In the genomic region with DNA sequence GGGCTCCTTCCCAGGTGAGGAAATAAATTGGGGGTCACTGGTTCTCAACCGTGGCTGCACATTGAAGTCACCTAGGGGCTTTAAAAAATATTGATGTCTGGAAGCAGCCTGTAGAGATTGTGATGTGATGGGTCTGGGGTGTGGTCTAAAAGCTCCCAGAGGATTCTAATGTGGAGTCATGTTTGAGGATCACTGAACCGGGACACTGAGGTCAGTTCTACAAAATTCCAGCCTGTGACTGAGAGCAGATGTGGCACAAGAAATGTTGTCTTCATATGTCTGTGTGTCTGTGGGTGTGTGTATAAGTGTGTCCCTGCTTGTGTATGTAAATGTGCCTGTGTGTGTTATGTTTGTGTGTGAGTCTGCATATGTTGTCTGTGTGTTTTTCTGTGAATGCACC, we compare ENCODE assay signal across 13 cellular contexts.
"Had no signal": no experiment of that assay in that cellular context is flagged by ENCODE, and none has a peak within 500 bp of the region (broad histone marks: within the 10 kb centered on the region; RNA-seq: fewer than 3 reads in every experiment).

No MANE protein-coding gene starts in this region.

- H3K4me3 ChIP-seq: cardiac muscle cell, coronary artery, mucosa of descending colon, psoas muscle, sigmoid colon had no signal

- H3K4me3 Mint-ChIP-seq: activated CD4-positive, alpha-beta memory T cell treated with anti-CD3 and anti-CD28 coated beads, Interleukin-2, amount 10 ng/mL, durations not matched to agents 7 days and 5 days; activated T-cell treated with anti-CD3 and anti-CD28 coated beads, Interleukin-2, amount 50 U/mL, for 72 hours; naive thymus-derived CD8-positive, alpha-beta T cell had no signal

- ATAC-seq: activated T-cell treated with anti-CD3 and anti-CD28 coated beads, Interleukin-2, amount 50 U/mL, for 72 hours; left cardiac atrium; mucosa of descending colon; naive thymus-derived CD8-positive, alpha-beta T cell; psoas muscle had no signal

- H3K27ac ChIP-seq: cardiac muscle cell, coronary artery, psoas muscle, sigmoid colon had no signal

- H3K9me3 Mint-ChIP-seq: activated CD4-positive, alpha-beta memory T cell treated with anti-CD3 and anti-CD28 coated beads, Interleukin-2, amount 10 ng/mL, durations not matched to agents 7 days and 5 days; activated T-cell treated with anti-CD3 and anti-CD28 coated beads, Interleukin-2, amount 50 U/mL, for 72 hours had no signal

- H3K4me1 ChIP-seq: psoas muscle had no signal

- H3K27ac Mint-ChIP-seq: activated CD4-positive, alpha-beta memory T cell treated with anti-CD3 and anti-CD28 coated beads, Interleukin-2, amount 10 ng/mL, durations not matched to agents 7 days and 5 days; activated T-cell treated with anti-CD3 and anti-CD28 coated beads, Interleukin-2, amount 50 U/mL, for 72 hours; naive thymus-derived CD8-positive, alpha-beta T cell had no signal

- H3K27me3 ChIP-seq: sigmoid colon had no signal

- DNase-seq: activated CD4-positive, alpha-beta memory T cell treated with anti-CD3 and anti-CD28 coated beads, Interleukin-2, amount 10 ng/mL, durations not matched to agents 7 days and 5 days; activated T-cell treated with anti-CD3 and anti-CD28 coated beads, Interleukin-2, amount 50 U/mL, for 72 hours; effector CD4-positive, alpha-beta T cell; hypothalamus; left cardiac atrium; mucosa of descending colon; naive thymus-derived CD8-positive, alpha-beta T cell; psoas muscle; sigmoid colon; stimulated activated CD4-positive, alpha-beta T cell treated with anti-CD3 and anti-CD28 coated beads, Interleukin-4, amount 100 ng/mL, for 24 hours; T-helper 9 cell had no signal

- H3K9me3 ChIP-seq: mucosa of descending colon, psoas muscle, sigmoid colon had no signal

- H3K36me3 ChIP-seq: cardiac muscle cell, sigmoid colon had no signal
